In the genomic region with DNA sequence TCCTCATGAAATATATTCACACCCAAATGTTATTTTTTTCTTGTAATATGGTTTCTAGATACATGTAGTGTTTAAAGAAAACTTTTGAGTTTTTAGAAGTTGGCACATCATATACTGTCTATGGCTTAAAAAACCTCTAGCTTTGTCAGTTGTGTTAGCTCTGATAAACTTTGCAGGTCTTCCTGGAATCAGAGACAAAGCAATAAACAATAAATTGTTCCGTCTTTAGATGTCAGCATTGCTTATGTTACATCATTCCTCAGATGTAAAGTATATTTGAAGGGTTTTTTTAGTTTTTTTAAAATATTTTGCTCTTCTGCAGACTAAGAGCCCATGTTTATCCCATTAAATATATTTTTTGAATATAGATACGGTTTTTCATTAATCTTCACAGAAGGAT, we compare ENCODE assay signal across 31 cellular contexts.
"Had no signal": no experiment of that assay in that cellular context is flagged by ENCODE, and none has a peak within 500 bp of the region (broad histone marks: within the 10 kb centered on the region; RNA-seq: fewer than 3 reads in every experiment).

No MANE protein-coding gene starts in this region.

- H3K27me3 ChIP-seq: ascending aorta, breast epithelium, cardiac muscle cell, dorsolateral prefrontal cortex, gastrocnemius medialis, heart left ventricle had no signal

- ATAC-seq: activated naive CD4-positive, alpha-beta T cell treated with anti-CD3 and anti-CD28 coated beads, Interleukin-2, amount 50 U/mL, for 72 hours; activated T-cell treated with anti-CD3 and anti-CD28 coated beads, Interleukin-2, amount 50 U/mL, for 72 hours; esophagus mucosa; gastrocnemius medialis; heart left ventricle; WTC11 had no signal

- H3K4me1 ChIP-seq: ascending aorta, breast epithelium, gastrocnemius medialis, heart left ventricle had no signal

- H3K27ac ChIP-seq: ascending aorta, breast epithelium, cardiac muscle cell, coronary artery, gastrocnemius medialis, heart left ventricle, VCaP had no signal

- H3K9me3 ChIP-seq: ascending aorta, breast epithelium, gastrocnemius medialis, heart left ventricle had no signal

- H3K36me3 ChIP-seq: breast epithelium, cardiac muscle cell had no signal

- H3K4me3 ChIP-seq: ascending aorta, breast epithelium, cardiac muscle cell, coronary artery, dorsolateral prefrontal cortex, gastrocnemius medialis, heart left ventricle had no signal

- DNase-seq: activated CD4-positive, alpha-beta memory T cell treated with anti-CD3 and anti-CD28 coated beads, Interleukin-2, amount 10 ng/mL, durations not matched to agents 7 days and 5 days; activated CD4-positive, alpha-beta T cell treated with anti-CD3 and anti-CD28 coated beads for 1 hour; activated CD4-positive, alpha-beta T cell treated with anti-CD3 and anti-CD28 coated beads for 4 hours; activated CD4-positive, alpha-beta T cell treated with anti-CD3 and anti-CD28 coated beads, Interleukin-2, amount 10 ng/mL, durations not matched to agents 7 days and 5 days; activated CD4-positive, alpha-beta T cell treated with anti-CD3 and anti-CD28 coated beads, Interleukin-2, amount 50 U/mL, for 4 hours; activated CD8-positive, alpha-beta memory T cell treated with anti-CD3 and anti-CD28 coated beads, Interleukin-2, amount 50 U/mL, for 48 hours; activated gamma-delta T cell; activated naive CD4-positive, alpha-beta T cell; activated naive CD4-positive, alpha-beta T cell treated with anti-CD3 and anti-CD28 coated beads, Interleukin-2, amount 10 ng/mL, durations not matched to agents 7 days and 5 days; activated naive CD8-positive, alpha-beta T cell treated with anti-CD3 and anti-CD28 coated beads, Interleukin-2, amount 10 ng/mL, durations not matched to agents 7 days and 5 days; activated T-cell treated with anti-CD3 and anti-CD28 coated beads for 4 hours; activated T-cell treated with anti-CD3 and anti-CD28 coated beads, Interleukin-2, amount 50 U/mL, for 24 hours; activated T-cell treated with anti-CD3 and anti-CD28 coated beads, Interleukin-2, amount 50 U/mL, for 72 hours; central memory CD4-positive, alpha-beta T cell; cerebellar nuclear complex; dorsolateral prefrontal cortex; effector memory CD4-positive, alpha-beta T cell; endodermal cell; foreskin fibroblast; gastrocnemius medialis; glutamatergic neuron; heart left ventricle; T1000 had no signal
